1 cellular context compared by ENCODE assay signal in genomic region chr16:72568502-72568901, GRCh38.
A peak's percentile ranks its signal among the peaks of the same experiment; 100 is the strongest.
TF ChIP-seq lines count a peak whose summit lies in the region.

No MANE protein-coding gene starts in this region.

TF ChIP-seq in HepG2, 621 proteins besides CTCF, POLR2A, EP300 and RAD21 (continued from another document):
- no peak for TF ChIP-seq FOXA1 (IDR thresholded peaks at IDR 0.05)
- TF ChIP-seq FOXA1 (CRISPR knock-in tag; IDR thresholded peaks at IDR 0.05): peak; percentile 75
- TF ChIP-seq FOXJ3 (CRISPR knock-in tag; IDR thresholded peaks at IDR 0.05; ENCODE audit: borderline replicate concordance): no peak
- peak; percentile 67 for TF ChIP-seq FOXA3 (CRISPR knock-in tag; IDR thresholded peaks at IDR 0.05)
- TF ChIP-seq ELF3 (CRISPR knock-in tag; IDR thresholded peaks at IDR 0.05): 0 out of 2 replicates have a peak, but pooled peaks have one; percentile 9
- TF ChIP-seq HMG20A (CRISPR knock-in tag; IDR thresholded peaks at IDR 0.05; ENCODE audit: borderline replicate concordance): peak; percentile 37; the same call in 1 of the 2 replicates
- TF ChIP-seq NR2F2 (IDR thresholded peaks at IDR 0.05; ENCODE audit: borderline replicate concordance, low read depth): 0 out of 2 replicates have a peak, but pooled peaks have one; percentile 44
- peak; percentile 16; the same call in 1 of the 2 replicates for TF ChIP-seq ISL2 (CRISPR knock-in tag; IDR thresholded peaks at IDR 0.05)
- TF ChIP-seq HHEX (CRISPR knock-in tag; IDR thresholded peaks at IDR 0.05): 0 out of 2 replicates have a peak, but pooled peaks have one; percentile 45
- peak; percentile 88 for TF ChIP-seq SOX5 (CRISPR knock-in tag; IDR thresholded peaks at IDR 0.05; ENCODE audit: borderline replicate concordance)
- peak; percentile 81; the same call in 1 of the 2 replicates for TF ChIP-seq GATA4 (IDR thresholded peaks at IDR 0.05; ENCODE audit: borderline replicate concordance, low read depth)
- TF ChIP-seq FOXP4 (CRISPR knock-in tag; IDR thresholded peaks at IDR 0.05): peak; percentile 46
- no peak for TF ChIP-seq ZBTB43 (CRISPR knock-in tag; conservative IDR thresholded peaks at IDR 0.05)
- TF ChIP-seq SOX13 (IDR thresholded peaks at IDR 0.05): peak; percentile 58; the same call in 1 of the 2 replicates
- TF ChIP-seq SOX13 (CRISPR knock-in tag; conservative IDR thresholded peaks at IDR 0.05 in 1 of 2, IDR thresholded peaks at IDR 0.05 in 1 of 2): peak in 1 of 2 experiments; percentile 96; a peak in 2 of 4 replicates
- TF ChIP-seq CREM (IDR thresholded peaks at IDR 0.05): 0 out of 2 replicates have a peak, but pooled peaks have one; percentile 19
- no peak for TF ChIP-seq CREM (CRISPR knock-in tag; IDR thresholded peaks at IDR 0.05)
- TF ChIP-seq FOXP1 (IDR thresholded peaks at IDR 0.05): no peak
- peak; percentile 72 for TF ChIP-seq FOXP1 (CRISPR knock-in tag; IDR thresholded peaks at IDR 0.05)
- peak; percentile 23; the same call in 1 of the 2 replicates for TF ChIP-seq RARA (CRISPR knock-in tag; IDR thresholded peaks at IDR 0.05)
- TF ChIP-seq RXRB (CRISPR knock-in tag; IDR thresholded peaks at IDR 0.05; ENCODE audit: borderline replicate concordance): peak; percentile 26; the same call in 1 of the 2 replicates
- TF ChIP-seq TCF7 (IDR thresholded peaks at IDR 0.05; ENCODE audit: low read depth): peak; percentile 67
- TF ChIP-seq NR2F1 (CRISPR knock-in tag; IDR thresholded peaks at IDR 0.05): peak in 1 of 2 experiments; percentile 36; a peak in 1 of 4 replicates
- TF ChIP-seq ZEB1 (IDR thresholded peaks at IDR 0.05; ENCODE audit: insufficient replicate concordance, low read depth): no peak
- no peak for TF ChIP-seq PAWR (CRISPR knock-in tag; IDR thresholded peaks at IDR 0.05; ENCODE audit: borderline replicate concordance)
- no peak for TF ChIP-seq ZBTB42 (CRISPR knock-in tag; IDR thresholded peaks at IDR 0.05)
- peak; percentile 64 for TF ChIP-seq NR2F6 (IDR thresholded peaks at IDR 0.05)
- TF ChIP-seq NR2F6 (CRISPR knock-in tag; IDR thresholded peaks at IDR 0.05): peak; percentile 19; the same call in 1 of the 2 replicates
- TF ChIP-seq AHDC1 (CRISPR knock-in tag; IDR thresholded peaks at IDR 0.05; ENCODE audit: borderline replicate concordance): peak; percentile 77; the same call in 1 of the 2 replicates
- TF ChIP-seq GATAD2A (CRISPR knock-in tag; IDR thresholded peaks at IDR 0.05): 0 out of 2 replicates have a peak, but pooled peaks have one; percentile 18
- TF ChIP-seq SOX6 (IDR thresholded peaks at IDR 0.05): no peak
- peak; percentile 92 for TF ChIP-seq SOX6 (CRISPR knock-in tag; IDR thresholded peaks at IDR 0.05)
- no peak for TF ChIP-seq NFE2L2 (IDR thresholded peaks at IDR 0.05; ENCODE audit: low read length)
